8 cellular contexts compared by ENCODE assay signal in genomic region chr2:73736855-73737779, GRCh38. TPM values are rescaled to one million over a fixed set of nuclear protein-coding genes. Genes with fewer than 3 reads are reported as not detected.
DNase-seq lines count a peak whose midpoint lies in the region; ATAC-seq and TF ChIP-seq lines count a peak whose summit lies in the region.

Gene TPRKB, minus strand, starts transcription at chr2:73737345. Its CDS starts 2,776 bp downstream, at chr2:73734569.

- H3K36me3 Mint-ChIP-seq in activated B cell treated with CpG ODN at 0.5 μM for 24 hours (ENCODE audit: low read depth): peaks cover 38% of the 10 kb centered on the region

- CTCF ChIA-PET in activated B cell treated with CpG ODN at 0.5 μM for 24 hours (lab: Charles Lee): no interaction called here

- peak; percentile 74 for TF ChIP-seq POLR2A in GM18951 (IDR thresholded peaks at IDR 0.05; ENCODE audit: extremely low read depth, insufficient read depth, insufficient read length)

- TF ChIP-seq CTCF in activated B cell treated with CpG ODN at 0.5 μM for 24 hours (IDR thresholded peaks at IDR 0.05): no peak

- H3K27me3 Mint-ChIP-seq in activated B cell treated with CpG ODN at 0.5 μM for 24 hours: no peaks in the 10 kb centered on the region

- intact Hi-C loops in activated B cell treated with CpG ODN at 0.5 μM for 24 hours (cut with micrococcal nuclease): loop anchor here (1.0 to 10.0 kb wide), 10 partner anchors 43 to 1218 kb away; partner anchors contain the start of genes ALMS1, AUP1, CCT7 and DUSP11

- in situ Hi-C loops in GM18951 (cut with MboI; ENCODE audit: low sequenced_read_pairs, unreplicated experiment): no loop called here

- peaks cover 18% of the 10 kb centered on the region for H3K4me1 Mint-ChIP-seq in activated B cell treated with CpG ODN at 0.5 μM for 24 hours

- peak; percentile 99 for DNase-seq in AG08395 (ENCODE audit: low spot score)
- peak; percentile 98 for DNase-seq in NCI-H345 (lab: John Stamatoyannopoulos, UW)
- peak; percentile 85 for DNase-seq in activated B cell treated with CpG ODN at 0.5 μM for 24 hours
- DNase-seq in caudate nucleus (lab: John Stamatoyannopoulos, UW): peak; percentile 42 to 98 (median 93)
- peak; percentile 98 for DNase-seq in iris pigment epithelial cell (ENCODE audit: low read depth)
- peak; percentile 91 for DNase-seq in stimulated activated CD4-positive, alpha-beta T cell treated with anti-CD3 and anti-CD28 coated beads, Interleukin-12 subunit alpha, Interleukin-12 subunit beta, amount 100 ng/mL, for 4 hours

- H3K27ac ChIP-seq in caudate nucleus (ENCODE audit: low read depth, low read length): peak within 1 kb of the TSS; percentile 68

- peak within 1 kb of the TSS; percentile 94 for H3K4me3 Mint-ChIP-seq in activated B cell treated with CpG ODN at 0.5 μM for 24 hours

- POLR2A ChIA-PET in activated B cell treated with CpG ODN at 0.5 μM for 24 hours (lab: Charles Lee): interaction anchor here (0.8 to 1.8 kb wide), 13 partner anchors 10 to 917 kb away, joined by 3 to 9 read pairs (median 4); partner anchors contain the start of genes ALMS1, CCT7, DUSP11 and INO80B

- peaks cover 4% of the 10 kb centered on the region for H3K9me3 Mint-ChIP-seq in activated B cell treated with CpG ODN at 0.5 μM for 24 hours

- ATAC-seq in HG03196 (IDR thresholded peaks at IDR 0.05; ENCODE audit: unreplicated experiment) (peak; percentile 95), activated B cell treated with CpG ODN at 0.5 μM for 24 hours (ENCODE audit: low read depth) (peak; percentile 98)

- H3K27ac Mint-ChIP-seq in activated B cell treated with CpG ODN at 0.5 μM for 24 hours: peak within 1 kb of the TSS; percentile 90

RNA-seq across cellular contexts. Expression of gene TPRKB, which starts in this region (rescaled TPM):
- total RNA-seq in activated B cell treated with CpG ODN at 0.5 μM for 24 hours: 26.9 and 27.1 TPM in 2 replicates

Comparison
In these comparisons a context has a peak if more than half of its experiments do, and no peak if none do; other contexts are left out.
1. Peak in every context shown above with its lines: DNase-seq, ATAC-seq and H3K27ac ChIP-seq.